11 cellular contexts compared by ENCODE assay signal in the genomic region with DNA sequence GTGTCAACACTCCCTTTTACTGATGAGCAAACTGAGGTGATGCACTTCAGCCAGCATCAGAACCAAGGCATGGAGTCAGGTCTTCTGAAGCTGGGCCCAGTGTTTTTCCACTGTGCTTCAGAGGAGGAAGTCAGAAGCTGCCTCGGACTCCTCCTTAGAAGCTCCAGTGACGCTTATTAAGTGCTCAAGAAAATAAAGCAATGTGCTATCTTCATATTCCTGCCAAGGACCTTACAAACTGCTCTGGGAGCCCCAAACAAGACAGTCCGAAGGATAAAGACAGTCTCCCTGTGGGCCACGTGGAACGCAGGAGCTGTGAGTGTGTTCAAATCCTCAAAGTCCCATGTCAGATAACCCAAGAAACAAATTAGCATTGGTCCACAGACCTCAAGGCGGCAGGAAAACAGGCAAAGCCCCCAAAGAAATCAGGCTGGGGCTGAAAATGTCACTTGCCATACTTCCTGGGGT. TPM values are rescaled to one million over a fixed set of nuclear protein-coding genes. Genes with fewer than 3 reads are reported as not detected.
DNase-seq lines count a peak whose midpoint lies in the region; ATAC-seq and TF ChIP-seq lines count a peak whose summit lies in the region.
"Had no signal": no experiment of that assay in that cellular context is flagged by ENCODE, and none has a peak within 500 bp of the region (broad histone marks: within the 10 kb centered on the region; RNA-seq: fewer than 3 reads in every experiment).

No MANE protein-coding gene starts in this region.

- H3K36me3 Mint-ChIP-seq in HFFc6 (ENCODE audit: low read depth), result no peaks in the 10 kb centered on the region

- peak overlapping the region; percentile 49 for H3K56ac ChIP-seq in mesendoderm (ENCODE audit: low read length)

- no peak overlapping the region for H3K23ac ChIP-seq in mesendoderm (ENCODE audit: low read length)

- ATAC-seq in thoracic aorta (ENCODE audit: insufficient number of reproducible peaks, low FRiP score, low read depth), result no peak

- intact Hi-C loops in colonic mucosa (cut with DNase I), result no loop called here

- peaks cover 81% of the 10 kb centered on the region for H3K4me1 Mint-ChIP-seq in HFFc6 (ENCODE audit: low read depth)

- H3K4me3 Mint-ChIP-seq in HFFc6, result peak overlapping the region; percentile 57

- peak overlapping the region in 1 of 2 donors; percentile 14 for H3K9ac ChIP-seq in colonic mucosa (ENCODE audit: low read depth in 2 of 2, low read length in 2 of 2)
- no peak overlapping the region for H3K9ac ChIP-seq in mesendoderm (ENCODE audit: low read length)

- no peak overlapping the region for H3K4me2 ChIP-seq in mesendoderm (ENCODE audit: low read length)

- no peak overlapping the region for H2BK15ac ChIP-seq in mesendoderm (replicated peaks; ENCODE audit: low read depth)

- peak overlapping the region; percentile 6 for H4K8ac ChIP-seq in mesendoderm (ENCODE audit: low read depth, low read length)

- H3K4me3 ChIP-seq in colonic mucosa (no peak overlapping the region), mesendoderm (ENCODE audit: low read length) (no peak overlapping the region), thoracic aorta (no peak overlapping the region)
- H3K4me3 ChIP-seq: adrenal gland, MG63 had no signal

- H3K9me3 Mint-ChIP-seq in HFFc6, result no peaks in the 10 kb centered on the region

- no peak overlapping the region for H2AK5ac ChIP-seq in mesendoderm (ENCODE audit: low read length)

- no peaks in the 10 kb centered on the region for H3K9me3 ChIP-seq in colonic mucosa
- no peaks in the 10 kb centered on the region for H3K9me3 ChIP-seq in thoracic aorta
- H3K9me3 ChIP-seq: adrenal gland, MG63 had no signal

- peaks cover 5% of the 10 kb centered on the region for H3K4me1 ChIP-seq in colonic mucosa
- peaks cover 7% of the 10 kb centered on the region for H3K4me1 ChIP-seq in mesendoderm (ENCODE audit: control insufficient read depth, low read depth, low read length)
- H3K4me1 ChIP-seq in thoracic aorta (ENCODE audit: control insufficient read depth in 1 of 2, low read depth in 2 of 2), result peaks cover 46 to 75% of the 10 kb centered on the region in 2 donors

- H3K36me3 ChIP-seq in colonic mucosa, result no peaks in the 10 kb centered on the region
- no peaks in the 10 kb centered on the region for H3K36me3 ChIP-seq in mesendoderm (ENCODE audit: control insufficient read depth, insufficient read depth, low read length)
- H3K36me3 ChIP-seq in thoracic aorta, result no peaks in the 10 kb centered on the region
- H3K36me3 ChIP-seq: adrenal gland, MG63 had no signal

- H3K79me2 ChIP-seq in mesendoderm (ENCODE audit: control insufficient read depth, insufficient read depth, low read length), result no peaks in the 10 kb centered on the region

- H3K27ac ChIP-seq in colonic mucosa (peak overlapping the region; percentile 63), mesendoderm (ENCODE audit: low read depth, low read length) (no peak overlapping the region), thoracic aorta (peak overlapping the region; percentile 81 to 93)

- H3K27ac Mint-ChIP-seq in HFFc6, result peak overlapping the region; percentile 99

- TF ChIP-seq CTCF in HFFc6 (IDR thresholded peaks at IDR 0.05) (no peak), colonic mucosa (IDR thresholded peaks at IDR 0.05) (no peak), thoracic aorta (IDR thresholded peaks at IDR 0.05) (no peak)

- no peak overlapping the region for H3K4ac ChIP-seq in mesendoderm (ENCODE audit: low read depth, low read length)

- H3K27me3 ChIP-seq in colonic mucosa (peaks cover 17% of the 10 kb centered on the region), mesendoderm (ENCODE audit: insufficient read depth, low read length, poor library complexity) (no peaks in the 10 kb centered on the region), thoracic aorta (replicated peaks; ENCODE audit: insufficient read depth) (no peaks in the 10 kb centered on the region)
- H3K27me3 ChIP-seq: MG63 had no signal

- no peak overlapping the region for H2BK5ac ChIP-seq in mesendoderm (ENCODE audit: low read length)

- no peak overlapping the region for H3K18ac ChIP-seq in mesendoderm (ENCODE audit: low read length)

- no CpG with 5 or more reads among the region's 6 CpGs for WGBS in mesendoderm (ENCODE audit: extremely low coverage, insufficient coverage, low lambda C conversion rate)

- no peaks in the 10 kb centered on the region; the same call in 1 of the 2 replicates for H3K27me3 Mint-ChIP-seq in HFFc6 (ENCODE audit: insufficient read depth)

- no peaks in the 10 kb centered on the region for H3K79me1 ChIP-seq in mesendoderm (ENCODE audit: low read length)

- DNase-seq in HFFc6 (no peak), colonic mucosa (no peak), mesendoderm (no peak), thoracic aorta (ENCODE audit: low spot score) (no peak), NCI-H1417 treated with DMSO at 0.1 percent for 48 hours (lab: John Stamatoyannopoulos, UW) (no peak), DMS79 treated with DMSO at 0.1 percent for 48 hours (lab: John Stamatoyannopoulos, UW) (no peak), T-helper 1 cell (no peak)
- DNase-seq: activated T-cell treated with anti-CD3 and anti-CD28 coated beads for 4 hours, small intestine had no signal

- no peak overlapping the region for H2BK120ac ChIP-seq in mesendoderm (ENCODE audit: low read depth, low read length)

- H4K5ac ChIP-seq in mesendoderm (ENCODE audit: low read length), result no peak overlapping the region

RNA-seq across cellular contexts. Expression of a gene that starts 3.1 kb away (rescaled TPM):
- total RNA-seq in HFFc6 (2021; fragmentation: NEBNext Ultra II Directional; extraction: Animal tissue kit (Norgen Biotek cat#: 25700)), result 10 to 100 TPM; 72.9 to 88.0 (median 78.4) TPM
- total RNA-seq in colonic mucosa, result 10 to 100 TPM; 17.9 to 24.1 TPM
- 8.1 TPM for polyA plus RNA-seq in mesendoderm (2013, experiment 1 of 2)
- polyA plus RNA-seq in mesendoderm (2013, experiment 2 of 2), result 8.5 TPM
- total RNA-seq in thoracic aorta, result 100 to 1,000 TPM; 126 to 255 TPM

RNA-seq across cellular contexts. Expression of a gene that starts 28.9 kb away (rescaled TPM):
- 100 to 1,000 TPM; 540 to 614 (median 577) TPM for total RNA-seq in HFFc6 (2021; fragmentation: NEBNext Ultra II Directional; extraction: Animal tissue kit (Norgen Biotek cat#: 25700))
- total RNA-seq in colonic mucosa (100 to 1,000 TPM; 186 to 376 TPM), thoracic aorta (1,000 to 10,000 TPM; 2,051 to 3,060 TPM)
- polyA plus RNA-seq in mesendoderm (2013, experiment 1 of 2), result 54.9 TPM
- 61.7 TPM for polyA plus RNA-seq in mesendoderm (2013, experiment 2 of 2)
